1 cellular context compared by ENCODE assay signal in the genomic region with DNA sequence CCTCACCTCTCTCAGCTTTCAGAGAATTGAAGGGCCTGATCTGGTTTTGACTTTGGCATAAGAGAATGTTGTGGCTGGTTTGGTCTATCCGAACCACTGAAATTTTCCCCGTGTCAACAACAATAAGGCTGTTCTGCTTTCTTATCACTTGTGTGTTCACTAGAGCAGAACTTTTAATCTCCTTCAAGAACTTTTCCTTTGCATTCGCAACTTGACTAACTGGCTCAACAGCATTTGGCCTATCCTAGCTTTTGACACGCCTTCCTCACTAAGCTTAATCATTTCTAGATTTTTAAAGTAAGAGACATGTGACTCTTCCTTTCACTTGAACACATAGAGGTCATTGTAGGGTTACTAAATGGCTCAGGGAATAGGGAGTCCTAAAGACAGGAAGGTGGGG.
A peak's percentile ranks its signal among the peaks of the same experiment; 100 is the strongest.
TF ChIP-seq lines count a peak whose summit lies in the region.

No MANE protein-coding gene starts in this region.

TF ChIP-seq in GM12878, 131 proteins besides CTCF, POLR2A, EP300 and RAD21:
- TF ChIP-seq CHD2 (IDR thresholded peaks at IDR 0.05; ENCODE audit: borderline replicate concordance, low read depth, low read length) (no peak), STAT1 (conservative IDR thresholded peaks at IDR 0.05) (no peak), ZBTB4 (CRISPR knock-in tag; IDR thresholded peaks at IDR 0.05) (no peak), CBFB (IDR thresholded peaks at IDR 0.05; ENCODE audit: low read depth) (no peak), RBBP5 (conservative IDR thresholded peaks at IDR 0.05) (no peak), RUNX3 (IDR thresholded peaks at IDR 0.05; ENCODE audit: low read length) (peak; percentile 23; the same call in 1 of the 2 replicates)
